ENCODE assay signal across 2 cellular contexts in genomic region chr6:146972526-146972925, GRCh38.
TF ChIP-seq lines count a peak whose summit lies in the region.

No MANE protein-coding gene starts in this region.

TF ChIP-seq in SK-N-SH, 30 proteins besides CTCF, POLR2A, EP300 and RAD21 (continued from another document):
- TF ChIP-seq IRF3 (IDR thresholded peaks at IDR 0.05; ENCODE audit: low read depth, low read length) (no peak), NFIC (IDR thresholded peaks at IDR 0.05; ENCODE audit: borderline replicate concordance) (no peak), NRF1 (IDR thresholded peaks at IDR 0.05; ENCODE audit: low read depth, low read length) (no peak), YY1 (IDR thresholded peaks at IDR 0.05; ENCODE audit: low read depth) (no peak), MAX (IDR thresholded peaks at IDR 0.05; ENCODE audit: low read depth) (no peak), EZH2phosphoT487 (IDR thresholded peaks at IDR 0.05; ENCODE audit: borderline replicate concordance, low read depth) (no peak), FOSL2 (IDR thresholded peaks at IDR 0.05; ENCODE audit: borderline replicate concordance, low read depth) (peak; percentile 27; the same call in 1 of the 2 replicates), ZBTB33 (IDR thresholded peaks at IDR 0.05; ENCODE audit: borderline replicate concordance, low read depth) (no peak)

TF ChIP-seq in SK-N-SH treated with all-trans-retinoic acid at 6 μM for 48 hours, 23 proteins besides CTCF, POLR2A, EP300 and RAD21 (continued from another document):
- no peak for TF ChIP-seq ESRRG (CRISPR knock-in tag; IDR thresholded peaks at IDR 0.05)
- no peak for TF ChIP-seq ZC3H10 (CRISPR knock-in tag; IDR thresholded peaks at IDR 0.05)
- no peak for TF ChIP-seq ARNTL (CRISPR knock-in tag; IDR thresholded peaks at IDR 0.05; ENCODE audit: borderline replicate concordance, low read depth)
- TF ChIP-seq ZFP30 (CRISPR knock-in tag; IDR thresholded peaks at IDR 0.05), result no peak
- no peak for TF ChIP-seq TCF4 (CRISPR knock-in tag; IDR thresholded peaks at IDR 0.05; ENCODE audit: borderline replicate concordance)
- no peak for TF ChIP-seq ZFP3 (CRISPR knock-in tag; IDR thresholded peaks at IDR 0.05)
- no peak for TF ChIP-seq ZNF8 (CRISPR knock-in tag; IDR thresholded peaks at IDR 0.05)
- TF ChIP-seq PATZ1 (CRISPR knock-in tag; IDR thresholded peaks at IDR 0.05; ENCODE audit: borderline replicate concordance), result no peak
- no peak for TF ChIP-seq ZNF70 (CRISPR knock-in tag; IDR thresholded peaks at IDR 0.05)
- no peak for TF ChIP-seq RARB (CRISPR knock-in tag; IDR thresholded peaks at IDR 0.05)
- TF ChIP-seq CREB5 (CRISPR knock-in tag; IDR thresholded peaks at IDR 0.05; ENCODE audit: low read depth), result no peak
- TF ChIP-seq CSDC2 (CRISPR knock-in tag; IDR thresholded peaks at IDR 0.05), result no peak
- no peak for TF ChIP-seq TOX (CRISPR knock-in tag; IDR thresholded peaks at IDR 0.05; ENCODE audit: borderline replicate concordance)
